In the genomic region with DNA sequence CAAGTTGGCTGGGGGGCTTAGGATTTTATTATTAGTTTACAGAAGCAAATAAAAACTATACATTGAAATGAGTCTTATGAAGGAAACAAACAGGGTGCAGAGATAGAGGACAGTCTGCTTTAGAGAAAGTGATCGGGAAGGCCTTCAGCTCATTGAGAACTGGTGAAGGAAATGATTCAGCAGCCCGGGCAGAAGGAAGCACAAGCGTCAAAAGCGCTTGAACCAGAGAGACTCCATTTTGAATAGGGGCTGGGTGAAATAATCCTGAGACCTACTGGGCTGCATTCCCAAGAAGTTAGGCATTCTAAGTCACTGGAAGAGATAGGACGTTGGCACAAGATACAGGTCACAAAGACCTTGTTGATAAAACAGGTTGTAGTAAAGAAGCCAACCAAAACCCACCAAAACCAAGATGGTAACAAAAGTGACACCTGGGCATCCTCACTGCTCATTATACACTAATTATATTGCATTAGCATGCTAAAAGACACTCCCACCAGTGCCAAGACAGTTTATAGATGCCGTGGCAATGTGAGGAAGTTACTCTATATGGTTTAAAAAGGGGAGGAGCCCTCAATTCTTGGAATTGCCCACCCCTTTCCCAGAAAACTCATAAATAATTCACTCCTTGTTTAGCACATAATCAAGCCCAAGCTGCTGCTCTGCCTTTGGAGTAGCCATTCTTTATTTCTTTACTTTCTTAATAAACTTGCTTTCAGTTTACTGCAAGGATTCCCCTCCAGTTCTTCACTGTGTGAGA, we compare ENCODE assay signal across 14 cellular contexts.
"Had no signal": no experiment of that assay in that cellular context is flagged by ENCODE, and none has a peak within 500 bp of the region (broad histone marks: within the 10 kb centered on the region; RNA-seq: fewer than 3 reads in every experiment).

No MANE protein-coding gene starts in this region.

- H3K4me3 ChIP-seq: body of pancreas, colonic mucosa, right lobe of liver, upper lobe of right lung had no signal

- H3K9me3 ChIP-seq: body of pancreas, colonic mucosa, right lobe of liver, upper lobe of right lung had no signal

- H3K36me3 Mint-ChIP-seq: activated naive CD8-positive, alpha-beta T cell treated with anti-CD3 and anti-CD28 coated beads for 36 hours; natural killer cell treated with Interleukin-12 subunit alpha and Interleukin-12 subunit beta and Interleukin-15 and Interleukin-18, amount 100 ng/mL, for 72 hours had no signal

- H3K27ac ChIP-seq: body of pancreas, colonic mucosa, right lobe of liver, upper lobe of right lung had no signal

- H3K36me3 ChIP-seq: colonic mucosa, right lobe of liver, upper lobe of right lung had no signal

- H3K27me3 ChIP-seq: body of pancreas, colonic mucosa, right lobe of liver, upper lobe of right lung had no signal

- H3K9me3 Mint-ChIP-seq: activated B cell treated with CpG ODN at 0.5 μM for 24 hours; activated CD4-positive, alpha-beta T cell treated with anti-CD3 and anti-CD28 coated beads, Interleukin-2, amount 10 ng/mL, durations not matched to agents 7 days and 5 days; activated naive CD8-positive, alpha-beta T cell treated with anti-CD3 and anti-CD28 coated beads for 36 hours; activated T-helper 2 cell treated with anti-CD3 and anti-CD28 coated beads, Interferon-gamma antibody, Interleukin-2, Interleukin-4, amounts not matched to agents 10 μg/mL and 5 μg/mL and 100 μg/mL, durations not matched to agents 14 hours and 24 hours and 36 hours; natural killer cell treated with Interleukin-12 subunit alpha and Interleukin-12 subunit beta and Interleukin-15 and Interleukin-18, amount 100 ng/mL, for 72 hours; stimulated activated naive CD8-positive, alpha-beta T cell treated with anti-CD3 and anti-CD28 coated beads, Interleukin-15, Interleukin-2, amounts not matched to agents 100 ng/mL and 50 ng/mL, for 24 hours had no signal

- DNase-seq: activated B cell treated with CpG ODN at 0.5 μM for 24 hours; activated CD4-positive, alpha-beta T cell treated with anti-CD3 and anti-CD28 coated beads, Interleukin-2, amount 10 ng/mL, durations not matched to agents 7 days and 5 days; activated naive CD8-positive, alpha-beta T cell treated with anti-CD3 and anti-CD28 coated beads for 36 hours; amygdala; body of pancreas; central memory CD4-positive, alpha-beta T cell; colonic mucosa; effector CD4-positive, alpha-beta T cell; foreskin melanocyte; upper lobe of right lung had no signal

- ATAC-seq: body of pancreas; natural killer cell treated with Interleukin-12 subunit alpha and Interleukin-12 subunit beta and Interleukin-15 and Interleukin-18, amount 100 ng/mL, for 72 hours; right lobe of liver; upper lobe of right lung had no signal

- H3K27ac Mint-ChIP-seq: activated B cell treated with CpG ODN at 0.5 μM for 24 hours; activated CD4-positive, alpha-beta T cell treated with anti-CD3 and anti-CD28 coated beads, Interleukin-2, amount 10 ng/mL, durations not matched to agents 7 days and 5 days; activated naive CD8-positive, alpha-beta T cell treated with anti-CD3 and anti-CD28 coated beads for 36 hours; activated T-helper 2 cell treated with anti-CD3 and anti-CD28 coated beads, Interferon-gamma antibody, Interleukin-2, Interleukin-4, amounts not matched to agents 10 μg/mL and 5 μg/mL and 100 μg/mL, durations not matched to agents 14 hours and 24 hours and 36 hours; natural killer cell treated with Interleukin-12 subunit alpha and Interleukin-12 subunit beta and Interleukin-15 and Interleukin-18, amount 100 ng/mL, for 72 hours; stimulated activated naive CD8-positive, alpha-beta T cell treated with anti-CD3 and anti-CD28 coated beads, Interleukin-15, Interleukin-2, amounts not matched to agents 100 ng/mL and 50 ng/mL, for 24 hours had no signal

- H3K4me3 Mint-ChIP-seq: activated B cell treated with CpG ODN at 0.5 μM for 24 hours; activated CD4-positive, alpha-beta T cell treated with anti-CD3 and anti-CD28 coated beads, Interleukin-2, amount 10 ng/mL, durations not matched to agents 7 days and 5 days; activated naive CD8-positive, alpha-beta T cell treated with anti-CD3 and anti-CD28 coated beads for 36 hours; natural killer cell treated with Interleukin-12 subunit alpha and Interleukin-12 subunit beta and Interleukin-15 and Interleukin-18, amount 100 ng/mL, for 72 hours; stimulated activated naive CD8-positive, alpha-beta T cell treated with anti-CD3 and anti-CD28 coated beads, Interleukin-15, Interleukin-2, amounts not matched to agents 100 ng/mL and 50 ng/mL, for 24 hours had no signal

- H3K27me3 Mint-ChIP-seq: activated naive CD8-positive, alpha-beta T cell treated with anti-CD3 and anti-CD28 coated beads for 36 hours had no signal

- H3K4me1 ChIP-seq: right lobe of liver had no signal
